In genomic region chr5:52751137-52751536, GRCh38 we compare ENCODE assay signal across 28 cellular contexts. TPM values are rescaled to one million over a fixed set of nuclear protein-coding genes. Genes with fewer than 3 reads are reported as not detected.
"Had no signal": no experiment of that assay in that cellular context is flagged by ENCODE, and none has a peak within 500 bp of the region (broad histone marks: within the 10 kb centered on the region; RNA-seq: fewer than 3 reads in every experiment).

No MANE protein-coding gene starts in this region.

- FAIRE-seq: K562, TTC549 had no signal

- H3K4me2 ChIP-seq: SK-N-SH had no signal

- H3K4me3 ChIP-seq: ascending aorta, cardiac muscle cell, K562, Peyer's patch, SJSA1 had no signal

- H3K27me3 ChIP-seq: ascending aorta, cardiac muscle cell, Peyer's patch, SJSA1 had no signal

- DNase-seq: activated B cell treated with CpG ODN at 0.5 μM for 24 hours; activated CD4-positive, alpha-beta memory T cell treated with anti-CD3 and anti-CD28 coated beads for 36 hours; activated CD4-positive, alpha-beta T cell treated with anti-CD3 and anti-CD28 coated beads for 4 hours; activated CD4-positive, alpha-beta T cell treated with anti-CD3 and anti-CD28 coated beads, Interleukin-2, amount 50 U/mL, for 1 hour; activated CD4-positive, CD25-positive, alpha-beta regulatory T cell treated with anti-CD3 and anti-CD28 coated beads, Interleukin-2, amount 50 U/mL, for 72 hours; activated CD8-positive, alpha-beta memory T cell treated with anti-CD3 and anti-CD28 coated beads, Interleukin-2, amount 50 U/mL, for 4 hours; activated effector memory CD4-positive, alpha-beta T cell treated with Interleukin-2 at 50 U/mL for 16 hours; activated naive CD4-positive, alpha-beta T cell; activated naive CD4-positive, alpha-beta T cell treated with anti-CD3 and anti-CD28 coated beads, Interleukin-2, amount 50 U/mL, for 16 hours; activated naive CD8-positive, alpha-beta T cell treated with anti-CD3 and anti-CD28 coated beads for 36 hours; activated T-cell treated with anti-CD3 and anti-CD28 coated beads for 4 hours; activated T-cell treated with anti-CD3 and anti-CD28 coated beads, Interleukin-2, amount 50 U/mL, for 4 hours; amygdala; NCI-H1092 treated with DMSO at 0.1 percent for 48 hours; NCI-H1417; NCI-H187 treated with DMSO at 0.1 percent for 48 hours; NCI-H2081; NCI-H345; NCI-H524 treated with DMSO at 0.1 percent for 48 hours; Peyer's patch; RPMI8226; SHP77 treated with DMSO at 0.1 percent for 48 hours; SK-N-SH had no signal

- H3K27ac ChIP-seq: ascending aorta, cardiac muscle cell, Peyer's patch, SJSA1 had no signal

- H3K9me3 ChIP-seq: ascending aorta, Peyer's patch, SJSA1, SK-N-SH had no signal

- H3K4me1 ChIP-seq: ascending aorta, Peyer's patch, SJSA1 had no signal

- H3K36me3 ChIP-seq: ascending aorta, cardiac muscle cell, Peyer's patch, SJSA1 had no signal

- H3K9ac ChIP-seq: SK-N-SH had no signal

RNA-seq across cellular contexts. Expression of gene ITGA1, which starts 36.6 kb away (rescaled TPM):
- polyA plus RNA-seq: K562 had no signal
